In genomic region chr6:158031445-158032353, GRCh38 we compare ENCODE assay signal across 1 cellular context.
TF ChIP-seq lines count a peak whose summit lies in the region.

No MANE protein-coding gene starts in this region.

TF ChIP-seq in K562, 482 proteins besides CTCF, POLR2A, EP300 and RAD21 (continued from another document and continues in another):
- TF ChIP-seq, protein P1, sequence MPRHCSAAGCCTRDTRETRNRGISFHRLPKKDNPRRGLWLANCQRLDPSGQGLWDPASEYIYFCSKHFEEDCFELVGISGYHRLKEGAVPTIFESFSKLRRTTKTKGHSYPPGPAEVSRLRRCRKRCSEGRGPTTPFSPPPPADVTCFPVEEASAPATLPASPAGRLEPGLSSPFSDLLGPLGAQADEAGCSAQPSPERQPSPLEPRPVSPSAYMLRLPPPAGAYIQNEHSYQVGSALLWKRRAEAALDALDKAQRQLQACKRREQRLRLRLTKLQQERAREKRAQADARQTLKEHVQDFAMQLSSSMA (CRISPR knock-in tag; IDR thresholded peaks at IDR 0.05): no peak
- TF ChIP-seq CAMTA2 (CRISPR knock-in tag; conservative IDR thresholded peaks at IDR 0.05): no peak
- no peak for TF ChIP-seq KAT8 (IDR thresholded peaks at IDR 0.05; ENCODE audit: low read depth)
- TF ChIP-seq SAFB (IDR thresholded peaks at IDR 0.05; ENCODE audit: borderline replicate concordance, low read depth, low read length): no peak
- TF ChIP-seq RCOR1 (IDR thresholded peaks at IDR 0.05; ENCODE audit: borderline replicate concordance in 1 of 2, low read depth in 2 of 2, low read length in 2 of 2): peak in 1 of 2 experiments; percentile 33; a peak in 1 of 4 replicates
- no peak for TF ChIP-seq CREB5 (CRISPR knock-in tag; IDR thresholded peaks at IDR 0.05)
- TF ChIP-seq SIRT6 (IDR thresholded peaks at IDR 0.05; ENCODE audit: low read depth, low read length): no peak
- no peak for TF ChIP-seq CSDE1 (IDR thresholded peaks at IDR 0.05)
- no peak for TF ChIP-seq GTF3C2 (IDR thresholded peaks at IDR 0.05; ENCODE audit: borderline replicate concordance, extremely low read depth, insufficient read length)
- no peak for TF ChIP-seq TAF9B (IDR thresholded peaks at IDR 0.05; ENCODE audit: partially characterized antibody)
- TF ChIP-seq POLR2G (IDR thresholded peaks at IDR 0.05; ENCODE audit: low read depth, low read length): no peak
- TF ChIP-seq FOXJ3 (CRISPR knock-in tag; IDR thresholded peaks at IDR 0.05): no peak
- no peak for TF ChIP-seq NFE2L1 (tag; IDR thresholded peaks at IDR 0.05; ENCODE audit: borderline replicate concordance, low read depth)
- no peak for TF ChIP-seq NONO (IDR thresholded peaks at IDR 0.05; ENCODE audit: low read depth in 2 of 2, low read length in 1 of 2)
- TF ChIP-seq HNRNPK (IDR thresholded peaks at IDR 0.05; ENCODE audit: low read depth, low read length, poor library complexity, severe bottlenecking): no peak
- TF ChIP-seq DPF2 (IDR thresholded peaks at IDR 0.05): peak; percentile 71
- TF ChIP-seq TAF7 (tag; IDR thresholded peaks at IDR 0.05): no peak
- TF ChIP-seq, protein P2, sequence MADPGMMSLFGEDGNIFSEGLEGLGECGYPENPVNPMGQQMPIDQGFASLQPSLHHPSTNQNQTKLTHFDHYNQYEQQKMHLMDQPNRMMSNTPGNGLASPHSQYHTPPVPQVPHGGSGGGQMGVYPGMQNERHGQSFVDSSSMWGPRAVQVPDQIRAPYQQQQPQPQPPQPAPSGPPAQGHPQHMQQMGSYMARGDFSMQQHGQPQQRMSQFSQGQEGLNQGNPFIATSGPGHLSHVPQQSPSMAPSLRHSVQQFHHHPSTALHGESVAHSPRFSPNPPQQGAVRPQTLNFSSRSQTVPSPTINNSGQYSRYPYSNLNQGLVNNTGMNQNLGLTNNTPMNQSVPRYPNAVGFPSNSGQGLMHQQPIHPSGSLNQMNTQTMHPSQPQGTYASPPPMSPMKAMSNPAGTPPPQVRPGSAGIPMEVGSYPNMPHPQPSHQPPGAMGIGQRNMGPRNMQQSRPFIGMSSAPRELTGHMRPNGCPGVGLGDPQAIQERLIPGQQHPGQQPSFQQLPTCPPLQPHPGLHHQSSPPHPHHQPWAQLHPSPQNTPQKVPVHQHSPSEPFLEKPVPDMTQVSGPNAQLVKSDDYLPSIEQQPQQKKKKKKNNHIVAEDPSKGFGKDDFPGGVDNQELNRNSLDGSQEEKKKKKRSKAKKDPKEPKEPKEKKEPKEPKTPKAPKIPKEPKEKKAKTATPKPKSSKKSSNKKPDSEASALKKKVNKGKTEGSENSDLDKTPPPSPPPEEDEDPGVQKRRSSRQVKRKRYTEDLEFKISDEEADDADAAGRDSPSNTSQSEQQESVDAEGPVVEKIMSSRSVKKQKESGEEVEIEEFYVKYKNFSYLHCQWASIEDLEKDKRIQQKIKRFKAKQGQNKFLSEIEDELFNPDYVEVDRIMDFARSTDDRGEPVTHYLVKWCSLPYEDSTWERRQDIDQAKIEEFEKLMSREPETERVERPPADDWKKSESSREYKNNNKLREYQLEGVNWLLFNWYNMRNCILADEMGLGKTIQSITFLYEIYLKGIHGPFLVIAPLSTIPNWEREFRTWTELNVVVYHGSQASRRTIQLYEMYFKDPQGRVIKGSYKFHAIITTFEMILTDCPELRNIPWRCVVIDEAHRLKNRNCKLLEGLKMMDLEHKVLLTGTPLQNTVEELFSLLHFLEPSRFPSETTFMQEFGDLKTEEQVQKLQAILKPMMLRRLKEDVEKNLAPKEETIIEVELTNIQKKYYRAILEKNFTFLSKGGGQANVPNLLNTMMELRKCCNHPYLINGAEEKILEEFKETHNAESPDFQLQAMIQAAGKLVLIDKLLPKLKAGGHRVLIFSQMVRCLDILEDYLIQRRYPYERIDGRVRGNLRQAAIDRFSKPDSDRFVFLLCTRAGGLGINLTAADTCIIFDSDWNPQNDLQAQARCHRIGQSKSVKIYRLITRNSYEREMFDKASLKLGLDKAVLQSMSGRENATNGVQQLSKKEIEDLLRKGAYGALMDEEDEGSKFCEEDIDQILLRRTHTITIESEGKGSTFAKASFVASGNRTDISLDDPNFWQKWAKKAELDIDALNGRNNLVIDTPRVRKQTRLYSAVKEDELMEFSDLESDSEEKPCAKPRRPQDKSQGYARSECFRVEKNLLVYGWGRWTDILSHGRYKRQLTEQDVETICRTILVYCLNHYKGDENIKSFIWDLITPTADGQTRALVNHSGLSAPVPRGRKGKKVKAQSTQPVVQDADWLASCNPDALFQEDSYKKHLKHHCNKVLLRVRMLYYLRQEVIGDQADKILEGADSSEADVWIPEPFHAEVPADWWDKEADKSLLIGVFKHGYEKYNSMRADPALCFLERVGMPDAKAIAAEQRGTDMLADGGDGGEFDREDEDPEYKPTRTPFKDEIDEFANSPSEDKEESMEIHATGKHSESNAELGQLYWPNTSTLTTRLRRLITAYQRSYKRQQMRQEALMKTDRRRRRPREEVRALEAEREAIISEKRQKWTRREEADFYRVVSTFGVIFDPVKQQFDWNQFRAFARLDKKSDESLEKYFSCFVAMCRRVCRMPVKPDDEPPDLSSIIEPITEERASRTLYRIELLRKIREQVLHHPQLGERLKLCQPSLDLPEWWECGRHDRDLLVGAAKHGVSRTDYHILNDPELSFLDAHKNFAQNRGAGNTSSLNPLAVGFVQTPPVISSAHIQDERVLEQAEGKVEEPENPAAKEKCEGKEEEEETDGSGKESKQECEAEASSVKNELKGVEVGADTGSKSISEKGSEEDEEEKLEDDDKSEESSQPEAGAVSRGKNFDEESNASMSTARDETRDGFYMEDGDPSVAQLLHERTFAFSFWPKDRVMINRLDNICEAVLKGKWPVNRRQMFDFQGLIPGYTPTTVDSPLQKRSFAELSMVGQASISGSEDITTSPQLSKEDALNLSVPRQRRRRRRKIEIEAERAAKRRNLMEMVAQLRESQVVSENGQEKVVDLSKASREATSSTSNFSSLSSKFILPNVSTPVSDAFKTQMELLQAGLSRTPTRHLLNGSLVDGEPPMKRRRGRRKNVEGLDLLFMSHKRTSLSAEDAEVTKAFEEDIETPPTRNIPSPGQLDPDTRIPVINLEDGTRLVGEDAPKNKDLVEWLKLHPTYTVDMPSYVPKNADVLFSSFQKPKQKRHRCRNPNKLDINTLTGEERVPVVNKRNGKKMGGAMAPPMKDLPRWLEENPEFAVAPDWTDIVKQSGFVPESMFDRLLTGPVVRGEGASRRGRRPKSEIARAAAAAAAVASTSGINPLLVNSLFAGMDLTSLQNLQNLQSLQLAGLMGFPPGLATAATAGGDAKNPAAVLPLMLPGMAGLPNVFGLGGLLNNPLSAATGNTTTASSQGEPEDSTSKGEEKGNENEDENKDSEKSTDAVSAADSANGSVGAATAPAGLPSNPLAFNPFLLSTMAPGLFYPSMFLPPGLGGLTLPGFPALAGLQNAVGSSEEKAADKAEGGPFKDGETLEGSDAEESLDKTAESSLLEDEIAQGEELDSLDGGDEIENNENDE (IDR thresholded peaks at IDR 0.05; ENCODE audit: low read depth, low read length): no peak
- TF ChIP-seq, protein P3, sequence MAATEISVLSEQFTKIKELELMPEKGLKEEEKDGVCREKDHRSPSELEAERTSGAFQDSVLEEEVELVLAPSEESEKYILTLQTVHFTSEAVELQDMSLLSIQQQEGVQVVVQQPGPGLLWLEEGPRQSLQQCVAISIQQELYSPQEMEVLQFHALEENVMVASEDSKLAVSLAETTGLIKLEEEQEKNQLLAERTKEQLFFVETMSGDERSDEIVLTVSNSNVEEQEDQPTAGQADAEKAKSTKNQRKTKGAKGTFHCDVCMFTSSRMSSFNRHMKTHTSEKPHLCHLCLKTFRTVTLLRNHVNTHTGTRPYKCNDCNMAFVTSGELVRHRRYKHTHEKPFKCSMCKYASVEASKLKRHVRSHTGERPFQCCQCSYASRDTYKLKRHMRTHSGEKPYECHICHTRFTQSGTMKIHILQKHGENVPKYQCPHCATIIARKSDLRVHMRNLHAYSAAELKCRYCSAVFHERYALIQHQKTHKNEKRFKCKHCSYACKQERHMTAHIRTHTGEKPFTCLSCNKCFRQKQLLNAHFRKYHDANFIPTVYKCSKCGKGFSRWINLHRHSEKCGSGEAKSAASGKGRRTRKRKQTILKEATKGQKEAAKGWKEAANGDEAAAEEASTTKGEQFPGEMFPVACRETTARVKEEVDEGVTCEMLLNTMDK (IDR thresholded peaks at IDR 0.05; ENCODE audit: borderline replicate concordance, insufficient read depth, low read depth, low read length, poor library complexity, severe bottlenecking): no peak
- TF ChIP-seq SRSF3 (IDR thresholded peaks at IDR 0.05; ENCODE audit: insufficient read depth, low read length): no peak
- TF ChIP-seq FOXP1 (CRISPR knock-in tag; IDR thresholded peaks at IDR 0.05): no peak; the same call in 1 of the 2 replicates
- TF ChIP-seq ZNF12 (CRISPR knock-in tag; IDR thresholded peaks at IDR 0.05): no peak
- no peak for TF ChIP-seq HNRNPL (IDR thresholded peaks at IDR 0.05; ENCODE audit: low read depth, low read length)
- peak; percentile 40; the same call in 1 of the 2 replicates for TF ChIP-seq ATF2 (CRISPR knock-in tag; IDR thresholded peaks at IDR 0.05)
- TF ChIP-seq RBFOX2 (IDR thresholded peaks at IDR 0.05; ENCODE audit: low read depth, low read length): no peak
- TF ChIP-seq HES1 (IDR thresholded peaks at IDR 0.05; ENCODE audit: low read depth): no peak
- no peak for TF ChIP-seq PCBP2 (IDR thresholded peaks at IDR 0.05; ENCODE audit: low read depth, low read length, poor library complexity, severe bottlenecking)
- no peak for TF ChIP-seq HDAC6 (IDR thresholded peaks at IDR 0.05; ENCODE audit: low read depth, low read length)
- no peak for TF ChIP-seq ZBTB34 (CRISPR knock-in tag; IDR thresholded peaks at IDR 0.05)
- TF ChIP-seq ZNF184 (CRISPR knock-in tag; IDR thresholded peaks at IDR 0.05): no peak
